8 cellular contexts compared by ENCODE assay signal in the genomic region with DNA sequence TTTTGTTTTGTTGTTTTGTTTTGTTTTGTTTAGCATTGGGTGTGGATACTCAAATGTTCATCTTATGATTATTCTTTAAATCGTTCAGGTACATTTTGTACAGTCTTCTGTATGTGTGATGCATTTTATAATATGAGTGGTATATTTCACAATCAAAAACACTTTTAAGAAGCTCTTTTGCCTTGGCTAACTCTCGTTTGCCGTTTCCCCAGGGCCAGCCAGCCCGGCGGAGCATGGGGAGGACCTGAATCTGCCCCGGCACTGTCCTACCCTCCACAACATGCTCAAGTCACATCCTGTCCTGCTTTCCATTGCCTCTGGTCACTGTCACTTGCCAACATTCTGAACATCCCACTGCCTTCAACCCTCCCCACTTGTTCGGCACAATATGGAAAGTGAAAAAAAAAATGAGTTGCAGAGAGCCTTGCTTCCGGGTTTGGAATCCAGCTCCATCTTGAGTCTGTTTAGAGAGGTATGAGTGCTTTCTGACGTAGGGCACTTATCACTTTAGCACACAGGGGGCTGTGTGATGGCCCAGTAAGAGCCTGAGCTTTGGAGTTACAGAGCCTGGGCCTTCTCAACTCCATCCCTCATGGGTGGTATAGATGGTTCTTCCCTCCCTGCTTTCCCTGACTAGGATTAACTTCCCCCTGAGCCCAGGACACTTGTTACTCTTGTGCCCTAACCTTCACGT.
DNase-seq lines count a peak whose midpoint lies in the region; ATAC-seq and TF ChIP-seq lines count a peak whose summit lies in the region.
"Not testable (repeated sequence)": the region's sequence is repeated elsewhere in the genome, so short reads cannot be mapped to it uniquely, and the experiment has no call there.

No MANE protein-coding gene starts in this region.

- H3K27ac ChIP-seq in ACC112 (ENCODE audit: low read depth, low read length) (peak overlapping the region; percentile 47; the same call in 1 of the 2 replicates), liver (ENCODE audit: low read depth in 1 of 2, low read length in 2 of 2) (peak overlapping the region; percentile 7 to 37), subcutaneous abdominal adipose tissue (ENCODE audit: low read depth, low read length) (peak overlapping the region; percentile 65), upper lobe of right lung (peak overlapping the region; percentile 60)
- not testable (repeated sequence) for H3K27ac ChIP-seq in mammary epithelial cell (ENCODE audit: insufficient read depth, low read depth, low read length); mesenchymal stem cell (ENCODE audit: low read length, poor library complexity, severe bottlenecking)

- dilution Hi-C loops in mammary epithelial cell (cut with HindIII; ENCODE audit: low sequenced_read_pairs): not testable (repeated sequence)

- not testable (repeated sequence) for H2BK12ac ChIP-seq in mesenchymal stem cell (ENCODE audit: low read length in 2 of 2)

- TF ChIP-seq CTCF in mammary epithelial cell (conservative IDR thresholded peaks at IDR 0.05 in 1 of 2, IDR thresholded peaks at IDR 0.05 in 1 of 2; ENCODE audit: extremely low read depth in 1 of 2, insufficient read depth in 1 of 2, low read depth in 1 of 2, low read length in 2 of 2); liver (IDR thresholded peaks at IDR 0.05; ENCODE audit: low read depth, low read length, missing input control); upper lobe of right lung (IDR thresholded peaks at IDR 0.05): not testable (repeated sequence)

- BruUV-seq in mammary epithelial cell (replicated peaks; lab: Mats Ljungman, UMichigan): not testable (repeated sequence)

- ATAC-seq in upper lobe of right lung: peak; percentile 62

- WGBS in mammary epithelial cell (ENCODE audit: low coverage, missing lambda C conversion rate): 13% methylated on average over 7 of the region's 10 CpGs
- 81% methylated on average over 10 of the region's 10 CpGs for WGBS in liver
- WGBS in mesenchymal stem cell: no CpG with 5 or more reads among the region's 10 CpGs

- H3K4me3 Mint-ChIP-seq in activated CD4-positive, alpha-beta T cell treated with anti-CD3 and anti-CD28 coated beads, Interleukin-2, amount 10 ng/mL, durations not matched to agents 24 days and 14 days; activated naive CD4-positive, alpha-beta T cell treated with anti-CD3 and anti-CD28 coated beads, Interleukin-2, amount 50 U/mL, for 24 hours: not testable (repeated sequence)

- not testable (repeated sequence) for H3K4me1 ChIP-seq in ACC112 (ENCODE audit: control insufficient read depth, insufficient read depth, low read length, unreplicated experiment); mammary epithelial cell (ENCODE audit: insufficient read depth, low read length); mesenchymal stem cell (ENCODE audit: control insufficient read depth, insufficient read depth, low read depth, low read length); subcutaneous abdominal adipose tissue (ENCODE audit: control insufficient read depth in 5 of 5, insufficient read depth in 5 of 5, low read length in 5 of 5); upper lobe of right lung
- peaks cover 0 to 11% (median 2%) of the 10 kb centered on the region in 4 donors for H3K4me1 ChIP-seq in liver (ENCODE audit: control insufficient read depth in 4 of 4, insufficient read depth in 4 of 4, low read length in 3 of 4)

- not testable (repeated sequence) for H3K4ac ChIP-seq in mesenchymal stem cell (ENCODE audit: low read depth in 1 of 2, low read length in 2 of 2)

- peak overlapping the region in 1 of 2 experiments; percentile 40 for H3K18ac ChIP-seq in mesenchymal stem cell (ENCODE audit: low read depth in 1 of 2, low read length in 2 of 2)

- H3K27me3 Mint-ChIP-seq in activated CD4-positive, alpha-beta T cell treated with anti-CD3 and anti-CD28 coated beads, Interleukin-2, amount 10 ng/mL, durations not matched to agents 24 days and 14 days; activated naive CD4-positive, alpha-beta T cell treated with anti-CD3 and anti-CD28 coated beads, Interleukin-2, amount 50 U/mL, for 24 hours: not testable (repeated sequence)

- H2BK120ac ChIP-seq in mesenchymal stem cell (ENCODE audit: low read depth, low read length): not testable (repeated sequence)

- H4K91ac ChIP-seq in mesenchymal stem cell (ENCODE audit: low read length): not testable (repeated sequence)

- H4K20me1 ChIP-seq in mammary epithelial cell (ENCODE audit: insufficient read depth, low read length): not testable (repeated sequence)

- intact Hi-C loops in activated CD4-positive, alpha-beta T cell treated with anti-CD3 and anti-CD28 coated beads, Interleukin-2, amount 10 ng/mL, durations not matched to agents 24 days and 14 days (cut with micrococcal nuclease); mammary epithelial cell (cut with micrococcal nuclease); upper lobe of right lung (cut with DNase I): not testable (repeated sequence)

- H3K9me3 Mint-ChIP-seq in activated CD4-positive, alpha-beta T cell treated with anti-CD3 and anti-CD28 coated beads, Interleukin-2, amount 10 ng/mL, durations not matched to agents 24 days and 14 days; activated naive CD4-positive, alpha-beta T cell treated with anti-CD3 and anti-CD28 coated beads, Interleukin-2, amount 50 U/mL, for 24 hours: not testable (repeated sequence)

- not testable (repeated sequence) for H3K36me3 ChIP-seq in ACC112 (ENCODE audit: insufficient read depth, low read length); mammary epithelial cell (ENCODE audit: insufficient read depth, low read length); liver (ENCODE audit: control insufficient read depth in 4 of 4, insufficient read depth in 3 of 4, low read depth in 1 of 4, low read length in 3 of 4); mesenchymal stem cell (ENCODE audit: control insufficient read depth in 1 of 2, insufficient read depth in 2 of 2, low read depth in 1 of 2, low read length in 2 of 2); subcutaneous abdominal adipose tissue (ENCODE audit: control insufficient read depth in 5 of 5, insufficient read depth in 5 of 5, low read length in 5 of 5); upper lobe of right lung

- H3K27ac Mint-ChIP-seq in activated CD4-positive, alpha-beta T cell treated with anti-CD3 and anti-CD28 coated beads, Interleukin-2, amount 10 ng/mL, durations not matched to agents 24 days and 14 days: not testable (repeated sequence)
- H3K27ac Mint-ChIP-seq in activated naive CD4-positive, alpha-beta T cell treated with anti-CD3 and anti-CD28 coated beads, Interleukin-2, amount 50 U/mL, for 24 hours: peak overlapping the region; percentile 0

- not testable (repeated sequence) for H4K8ac ChIP-seq in mesenchymal stem cell (ENCODE audit: low read length)

- not testable (repeated sequence) for H3K9ac ChIP-seq in mammary epithelial cell (ENCODE audit: insufficient read depth, low read length); liver (ENCODE audit: low read depth in 1 of 2, low read length in 2 of 2); subcutaneous abdominal adipose tissue (ENCODE audit: low read length in 5 of 5)
- H3K9ac ChIP-seq in mesenchymal stem cell (ENCODE audit: low read length): peak overlapping the region; percentile 15

- not testable (repeated sequence) for H3K27me3 ChIP-seq in ACC112 (ENCODE audit: insufficient read depth, low read length); mammary epithelial cell (ENCODE audit: insufficient read depth, low read length); liver (ENCODE audit: control insufficient read depth in 4 of 4, insufficient read depth in 4 of 4, low read length in 3 of 4); mesenchymal stem cell (ENCODE audit: control insufficient read depth in 1 of 2, insufficient read depth in 1 of 2, low read length in 2 of 2); subcutaneous abdominal adipose tissue (ENCODE audit: control insufficient read depth in 5 of 5, insufficient read depth in 4 of 5, low read length in 5 of 5); upper lobe of right lung

- not testable (repeated sequence) for H3K79me2 ChIP-seq in ACC112 (ENCODE audit: control insufficient read depth, insufficient read depth, low read length, unreplicated experiment); mammary epithelial cell (ENCODE audit: insufficient read depth, low read length)

- H3K23ac ChIP-seq in mesenchymal stem cell (ENCODE audit: low read length in 2 of 2): not testable (repeated sequence)

- H3K4me2 ChIP-seq in mammary epithelial cell (ENCODE audit: insufficient read depth, low read depth, low read length); mesenchymal stem cell (ENCODE audit: low read length, poor library complexity, severe bottlenecking): not testable (repeated sequence)

- TF ChIP-seq RAD21 in liver (IDR thresholded peaks at IDR 0.05): not testable (repeated sequence)

- H3K79me1 ChIP-seq in mesenchymal stem cell (replicated peaks; ENCODE audit: low read length, poor library complexity, severe bottlenecking): not testable (repeated sequence)

- not testable (repeated sequence) for H3K14ac ChIP-seq in mesenchymal stem cell (ENCODE audit: low read length in 2 of 2)

- H2AFZ ChIP-seq in ACC112 (ENCODE audit: low read length, unreplicated experiment); mesenchymal stem cell (ENCODE audit: low read depth, low read length): not testable (repeated sequence)
- H2AFZ ChIP-seq in mammary epithelial cell (ENCODE audit: low read depth, low read length): peak overlapping the region; percentile 76

- not testable (repeated sequence) for H2AK5ac ChIP-seq in mesenchymal stem cell (ENCODE audit: low read length, severe bottlenecking)

- H3K36me3 Mint-ChIP-seq in activated CD4-positive, alpha-beta T cell treated with anti-CD3 and anti-CD28 coated beads, Interleukin-2, amount 10 ng/mL, durations not matched to agents 24 days and 14 days (ENCODE audit: low read depth); activated naive CD4-positive, alpha-beta T cell treated with anti-CD3 and anti-CD28 coated beads, Interleukin-2, amount 50 U/mL, for 24 hours: not testable (repeated sequence)

- H3K4me3 ChIP-seq in ACC112 (ENCODE audit: low read depth, low read length); mammary epithelial cell (replicated peaks in 1 of 3; ENCODE audit: insufficient read depth in 1 of 3, low read depth in 2 of 3, low read length in 3 of 3); liver (ENCODE audit: low read depth in 1 of 3, low read length in 3 of 3); mesenchymal stem cell (ENCODE audit: insufficient read depth in 1 of 2, low read depth in 1 of 2, low read length in 2 of 2); subcutaneous abdominal adipose tissue (ENCODE audit: low read depth in 1 of 5, low read length in 5 of 5): not testable (repeated sequence)
- peak overlapping the region; percentile 14 for H3K4me3 ChIP-seq in upper lobe of right lung

- H3K9me3 ChIP-seq in mammary epithelial cell (replicated peaks; ENCODE audit: insufficient read depth, low read length); liver (ENCODE audit: control insufficient read depth in 4 of 4, low read length in 3 of 4); mesenchymal stem cell (ENCODE audit: control insufficient read depth, low read length); subcutaneous abdominal adipose tissue (ENCODE audit: control insufficient read depth in 5 of 5, low read length in 5 of 5); upper lobe of right lung: not testable (repeated sequence)

- DNase-seq in activated CD4-positive, alpha-beta T cell treated with anti-CD3 and anti-CD28 coated beads, Interleukin-2, amount 10 ng/mL, durations not matched to agents 24 days and 14 days: peak; percentile 36
- DNase-seq in mammary epithelial cell, mesenchymal stem cell, upper lobe of right lung: not testable (repeated sequence)

- H2BK5ac ChIP-seq in mesenchymal stem cell (ENCODE audit: low read depth, low read length, poor library complexity, severe bottlenecking): not testable (repeated sequence)

- not testable (repeated sequence) for H3K4me1 Mint-ChIP-seq in activated CD4-positive, alpha-beta T cell treated with anti-CD3 and anti-CD28 coated beads, Interleukin-2, amount 10 ng/mL, durations not matched to agents 24 days and 14 days
- peaks cover 11% of the 10 kb centered on the region for H3K4me1 Mint-ChIP-seq in activated naive CD4-positive, alpha-beta T cell treated with anti-CD3 and anti-CD28 coated beads, Interleukin-2, amount 50 U/mL, for 24 hours

- H2BK15ac ChIP-seq in mesenchymal stem cell (ENCODE audit: low read depth, poor library complexity, severe bottlenecking): not testable (repeated sequence)

- in situ Hi-C loops in mammary epithelial cell (cut with MboI; ENCODE audit: low sequenced_read_pairs in 2 of 2): not testable (repeated sequence)

- CTCF ChIA-PET in mammary epithelial cell (lab: Charles Lee; ENCODE audit: low non-redundant PET): not testable (repeated sequence)
